8 cellular contexts compared by ENCODE assay signal in the genomic region with DNA sequence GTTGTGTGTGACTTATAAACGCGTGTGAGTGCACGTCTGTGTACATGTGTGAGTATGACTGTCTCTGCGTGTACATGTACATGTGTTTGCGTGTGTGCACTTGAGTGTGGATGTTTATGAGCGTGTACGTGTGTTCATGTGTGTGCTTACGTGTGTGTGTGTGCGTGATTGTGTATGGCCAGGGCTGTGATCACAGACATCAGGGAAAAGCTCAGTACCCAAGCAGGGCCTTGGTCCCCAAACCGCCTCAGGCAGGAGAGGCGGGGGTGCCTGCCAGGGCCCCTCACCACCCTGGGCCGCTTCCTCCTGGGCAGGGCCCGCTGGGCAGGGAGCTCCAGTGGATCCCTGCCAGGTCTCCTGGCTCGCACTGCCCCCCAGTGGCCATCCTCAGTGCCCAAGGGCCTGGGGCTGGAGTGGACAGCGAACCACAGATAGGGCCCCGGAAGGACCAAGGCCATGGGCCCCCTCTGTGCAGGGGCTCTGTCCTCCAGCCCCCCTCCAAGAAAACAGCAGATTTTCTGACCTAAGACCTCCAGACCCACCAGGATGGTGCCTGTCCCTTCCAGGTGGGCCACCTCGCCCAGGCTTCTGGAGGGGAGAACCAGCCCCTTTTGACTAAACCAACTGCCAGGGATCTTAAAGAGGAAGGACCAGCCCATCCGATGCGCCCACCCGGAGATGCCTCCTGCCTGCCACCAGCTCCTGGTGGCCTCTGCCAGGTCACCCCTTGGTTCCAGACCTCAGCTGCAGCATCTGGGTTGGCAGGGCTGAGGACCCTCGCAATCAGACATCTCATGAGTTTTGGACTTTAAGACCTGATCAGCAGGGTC.
DNase-seq lines count a peak whose midpoint lies in the region; ATAC-seq, FAIRE-seq and TF ChIP-seq lines count a peak whose summit lies in the region.

No MANE protein-coding gene starts in this region.

- DNase-seq in A172 (ENCODE audit: low spot score) (peak; percentile 10), ELF-1 (ENCODE audit: low read depth, low spot score) (peak; percentile 71), NCI-H2107 treated with DMSO at 0.1 percent for 48 hours (lab: John Stamatoyannopoulos, UW; ENCODE audit: unreplicated experiment) (peak; percentile 38), K562 (ENCODE audit: extremely low read depth in 1 of 4, low spot score in 3 of 4) (peak; percentile 59 to 74 (median 70)), kidney tubule cell (ENCODE audit: low spot score) (peak; percentile 56), hepatic stellate cell (ENCODE audit: low spot score) (no peak)
- DNase-seq in stimulated activated CD8-positive, alpha-beta memory T cell treated with anti-CD3 and anti-CD28 coated beads, Interleukin-4, amount 100 ng/mL, for 48 hours: peak; percentile 66

- no peaks in the 10 kb centered on the region for H3K36me3 ChIP-seq in K562 (ENCODE audit: control insufficient read depth, insufficient read depth, low read length)

- FAIRE-seq in K562 (lab: Jason Lieb, UNC): no peak

- no peak overlapping the region for H3K27ac ChIP-seq in K562 (ENCODE audit: extremely low read depth, low read depth, low read length)

- 27% methylated on average over 16 of the region's 21 CpGs for WGBS in K562 (ENCODE audit: insufficient coverage, low coverage, missing lambda C conversion rate)

- no peaks in the 10 kb centered on the region for H3K79me2 ChIP-seq in K562 (ENCODE audit: control insufficient read depth, insufficient read depth, low read length)

- TF ChIP-seq POLR2A in K562 (conservative IDR thresholded peaks at IDR 0.05): no peak

- peak; percentile 99 for ATAC-seq in K562
- ATAC-seq in HG03354 (IDR thresholded peaks at IDR 0.05; ENCODE audit: poor library complexity, severe bottlenecking, unreplicated experiment): no peak

- intact Hi-C loops in K562 (cut with micrococcal nuclease): loop anchor here (5.0 to 10.0 kb wide), 2 partner anchors 150 to 333 kb away; a partner anchor contains a TSS

- H3K27me3 ChIP-seq in K562 (ENCODE audit: control insufficient read depth in 2 of 2, insufficient read depth in 2 of 2, low read length in 2 of 2): peaks cover 2 to 28% of the 10 kb centered on the region in 2 experiments; a peak in 2 of 5 replicates

- TF ChIP-seq EP300 in K562 (IDR thresholded peaks at IDR 0.05; ENCODE audit: low read length): no peak

- H3K9me1 ChIP-seq in K562 (ENCODE audit: control insufficient read depth, insufficient read depth, low read length): no peaks in the 10 kb centered on the region

- no peak overlapping the region for H2AFZ ChIP-seq in K562 (ENCODE audit: low read depth, low read length)

- no peak overlapping the region for H3K4me3 ChIP-seq in K562

- BruUV-seq in K562 (replicated peaks; lab: Mats Ljungman, UMichigan): no TSS peak

- no peak overlapping the region for H3K9ac ChIP-seq in K562 (ENCODE audit: insufficient read depth in 1 of 2, low read depth in 2 of 2, low read length in 2 of 2)

- no peaks in the 10 kb centered on the region for H3K9me3 ChIP-seq in K562 (replicated peaks; ENCODE audit: control insufficient read depth, insufficient read depth, low read depth, low read length)

- H4K20me1 ChIP-seq in K562 (replicated peaks; ENCODE audit: control insufficient read depth, insufficient read depth, low read length): no peaks in the 10 kb centered on the region

- POLR2A ChIA-PET in K562 (lab: Yijun Ruan, JAX): interaction anchor here (0.6 kb wide), 1 partner anchor 204 kb away, joined by 4 read pairs; no protein-coding TSS in a partner anchor

- peak; percentile 57 to 73 for TF ChIP-seq RAD21 in K562 (CRISPR knock-in tag; conservative IDR thresholded peaks at IDR 0.05 in 1 of 2, IDR thresholded peaks at IDR 0.05 in 1 of 2)

- H3K4me1 ChIP-seq in K562 (replicated peaks in 1 of 2; ENCODE audit: control insufficient read depth in 2 of 2, insufficient read depth in 2 of 2, low read length in 2 of 2): peaks cover 0 to 11% of the 10 kb centered on the region in 2 experiments; a peak in 1 of 5 replicates

- H3K4me2 ChIP-seq in K562 (ENCODE audit: insufficient read depth, low read length): no peak overlapping the region

- CTCF ChIA-PET in K562 (lab: Yijun Ruan, JAX; ENCODE audit: low intra/inter-chr PET ratio): interaction anchor here (1.0 kb wide), 1 partner anchor 850 kb away, joined by 3 read pairs; no protein-coding TSS in a partner anchor

- in situ Hi-C loops in K562 (cut with MboI): no loop called here

- peak; percentile 65 to 67 (median 65) for TF ChIP-seq CTCF in K562 (IDR thresholded peaks at IDR 0.05 in 2 of 3, conservative IDR thresholded peaks at IDR 0.05 in 1 of 3; ENCODE audit: insufficient read depth in 2 of 3, low read depth in 1 of 3, low read length in 3 of 3)

TF ChIP-seq in K562, 482 proteins besides CTCF, POLR2A, EP300 and RAD21:
- no peak for TF ChIP-seq PTRF (tag; IDR thresholded peaks at IDR 0.05)
- peak; percentile 62 for TF ChIP-seq SMC3 (conservative IDR thresholded peaks at IDR 0.05; ENCODE audit: insufficient read depth, low read depth, low read length)
- no peak for TF ChIP-seq KDM4B (IDR thresholded peaks at IDR 0.05; ENCODE audit: borderline replicate concordance in 2 of 2, low read depth in 1 of 2)
- TF ChIP-seq MAZ (CRISPR knock-in tag; conservative IDR thresholded peaks at IDR 0.05 in 1 of 2, IDR thresholded peaks at IDR 0.05 in 1 of 2): peak in 1 of 2 experiments; percentile 62; a peak in 1 of 4 replicates
- peak in 1 of 2 experiments; percentile 12; a peak in 1 of 4 replicates for TF ChIP-seq KDM1A (IDR thresholded peaks at IDR 0.05)
- TF ChIP-seq, protein P1, sequence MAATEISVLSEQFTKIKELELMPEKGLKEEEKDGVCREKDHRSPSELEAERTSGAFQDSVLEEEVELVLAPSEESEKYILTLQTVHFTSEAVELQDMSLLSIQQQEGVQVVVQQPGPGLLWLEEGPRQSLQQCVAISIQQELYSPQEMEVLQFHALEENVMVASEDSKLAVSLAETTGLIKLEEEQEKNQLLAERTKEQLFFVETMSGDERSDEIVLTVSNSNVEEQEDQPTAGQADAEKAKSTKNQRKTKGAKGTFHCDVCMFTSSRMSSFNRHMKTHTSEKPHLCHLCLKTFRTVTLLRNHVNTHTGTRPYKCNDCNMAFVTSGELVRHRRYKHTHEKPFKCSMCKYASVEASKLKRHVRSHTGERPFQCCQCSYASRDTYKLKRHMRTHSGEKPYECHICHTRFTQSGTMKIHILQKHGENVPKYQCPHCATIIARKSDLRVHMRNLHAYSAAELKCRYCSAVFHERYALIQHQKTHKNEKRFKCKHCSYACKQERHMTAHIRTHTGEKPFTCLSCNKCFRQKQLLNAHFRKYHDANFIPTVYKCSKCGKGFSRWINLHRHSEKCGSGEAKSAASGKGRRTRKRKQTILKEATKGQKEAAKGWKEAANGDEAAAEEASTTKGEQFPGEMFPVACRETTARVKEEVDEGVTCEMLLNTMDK (IDR thresholded peaks at IDR 0.05; ENCODE audit: borderline replicate concordance, insufficient read depth, low read depth, low read length, poor library complexity, severe bottlenecking): peak; percentile 23
- peak; percentile 72; the same call in 1 of the 2 replicates for TF ChIP-seq STAG1 (CRISPR knock-in tag; IDR thresholded peaks at IDR 0.05; ENCODE audit: borderline replicate concordance)
- TF ChIP-seq, protein P2, sequence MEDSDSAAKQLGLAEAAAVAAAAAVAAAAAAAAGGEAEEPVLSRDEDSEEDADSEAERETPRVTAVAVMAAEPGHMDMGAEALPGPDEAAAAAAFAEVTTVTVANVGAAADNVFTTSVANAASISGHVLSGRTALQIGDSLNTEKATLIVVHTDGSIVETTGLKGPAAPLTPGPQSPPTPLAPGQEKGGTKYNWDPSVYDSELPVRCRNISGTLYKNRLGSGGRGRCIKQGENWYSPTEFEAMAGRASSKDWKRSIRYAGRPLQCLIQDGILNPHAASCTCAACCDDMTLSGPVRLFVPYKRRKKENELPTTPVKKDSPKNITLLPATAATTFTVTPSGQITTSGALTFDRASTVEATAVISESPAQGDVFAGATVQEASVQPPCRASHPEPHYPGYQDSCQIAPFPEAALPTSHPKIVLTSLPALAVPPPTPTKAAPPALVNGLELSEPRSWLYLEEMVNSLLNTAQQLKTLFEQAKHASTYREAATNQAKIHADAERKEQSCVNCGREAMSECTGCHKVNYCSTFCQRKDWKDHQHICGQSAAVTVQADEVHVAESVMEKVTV (CRISPR knock-in tag; IDR thresholded peaks at IDR 0.05): peak; percentile 49; the same call in 1 of the 2 replicates
- TF ChIP-seq, protein P3, sequence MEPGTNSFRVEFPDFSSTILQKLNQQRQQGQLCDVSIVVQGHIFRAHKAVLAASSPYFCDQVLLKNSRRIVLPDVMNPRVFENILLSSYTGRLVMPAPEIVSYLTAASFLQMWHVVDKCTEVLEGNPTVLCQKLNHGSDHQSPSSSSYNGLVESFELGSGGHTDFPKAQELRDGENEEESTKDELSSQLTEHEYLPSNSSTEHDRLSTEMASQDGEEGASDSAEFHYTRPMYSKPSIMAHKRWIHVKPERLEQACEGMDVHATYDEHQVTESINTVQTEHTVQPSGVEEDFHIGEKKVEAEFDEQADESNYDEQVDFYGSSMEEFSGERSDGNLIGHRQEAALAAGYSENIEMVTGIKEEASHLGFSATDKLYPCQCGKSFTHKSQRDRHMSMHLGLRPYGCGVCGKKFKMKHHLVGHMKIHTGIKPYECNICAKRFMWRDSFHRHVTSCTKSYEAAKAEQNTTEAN (CRISPR knock-in tag; IDR thresholded peaks at IDR 0.05): no peak
- no peak for TF ChIP-seq NELFE (IDR thresholded peaks at IDR 0.05; ENCODE audit: insufficient read depth, insufficient read length)
- no peak for TF ChIP-seq DPF2 (IDR thresholded peaks at IDR 0.05)
